ENCODE assay signal across 11 cellular contexts in genomic region chr17:66989579-66989978, GRCh38. TPM values are rescaled to one million over a fixed set of nuclear protein-coding genes. Genes with fewer than 3 reads are reported as not detected.
"Had no signal": no experiment of that assay in that cellular context is flagged by ENCODE, and none has a peak within 500 bp of the region (broad histone marks: within the 10 kb centered on the region; RNA-seq: fewer than 3 reads in every experiment).

No MANE protein-coding gene starts in this region.

- H3K9me3 ChIP-seq: HAP-1 had no signal

- H3K4me3 ChIP-seq: GM23248, GM23338, HAP-1 had no signal

- DNase-seq: GM23248, GOT3, H7, H9, HCEC 1CT, HFFc6 had no signal

- H3K27ac ChIP-seq: GM23248 had no signal

- H3K36me3 ChIP-seq: HAP-1 had no signal

- H3K4me1 ChIP-seq: HAP-1 had no signal

- ATAC-seq: GM23338, HCT116 had no signal

RNA-seq across cellular contexts. Expression of gene CACNG4, which starts 25.1 kb away (rescaled TPM):
- total RNA-seq: GM23248, HFFc6 had no signal
- polyA plus RNA-seq: GM23248 had no signal

RNA-seq across cellular contexts. Expression of gene CACNG1, which starts 54.8 kb away (rescaled TPM):
- total RNA-seq: GM23248, GM23338, H1, H4, H7, H9, HFFc6 had no signal
- polyA plus RNA-seq: GM23248, GM23338, H1 had no signal
